In the genomic region with DNA sequence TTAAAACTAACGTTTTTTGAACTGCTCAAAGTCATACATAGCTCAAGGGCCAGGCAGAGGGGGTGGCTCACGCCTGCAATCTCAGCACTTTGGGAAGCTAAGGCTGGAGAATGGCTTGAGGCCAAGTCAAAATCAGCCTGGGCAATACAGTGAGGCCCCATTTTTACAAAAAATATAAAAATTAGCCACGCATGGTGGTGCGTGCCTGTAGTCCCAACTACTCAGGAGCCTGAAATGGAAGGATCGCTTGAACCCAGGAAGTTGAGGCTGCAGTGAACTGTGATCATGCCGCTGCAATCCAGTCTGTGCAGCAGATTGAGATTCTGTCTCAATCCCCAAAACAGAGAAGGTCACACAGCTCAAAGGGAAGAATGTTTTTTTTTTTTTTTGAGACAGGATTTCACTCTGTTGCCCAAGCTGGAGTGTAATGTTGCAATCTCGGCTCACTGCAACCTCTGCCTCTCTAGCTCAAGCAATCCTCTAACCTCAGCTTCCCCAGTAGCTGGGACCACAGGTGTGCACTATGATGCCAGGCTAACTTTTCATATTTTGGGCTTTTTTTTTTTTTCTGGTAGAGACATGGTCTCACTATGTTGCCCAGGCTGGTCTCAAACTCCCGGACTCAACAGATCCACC, we compare ENCODE assay signal across 14 cellular contexts. TPM values are rescaled to one million over a fixed set of nuclear protein-coding genes. Genes with fewer than 3 reads are reported as not detected.
DNase-seq lines count a peak whose midpoint lies in the region; ATAC-seq, FAIRE-seq and TF ChIP-seq lines count a peak whose summit lies in the region.
"Had no signal": no experiment of that assay in that cellular context is flagged by ENCODE, and none has a peak within 500 bp of the region (broad histone marks: within the 10 kb centered on the region; RNA-seq: fewer than 3 reads in every experiment).

No MANE protein-coding gene starts in this region.

- H3K9me3 ChIP-seq in A549 (no peaks in the 10 kb centered on the region), IMR-90 (ENCODE audit: control insufficient read depth, insufficient read depth, low read length) (no peaks in the 10 kb centered on the region), lung (ENCODE audit: control insufficient read depth in 2 of 2, insufficient read depth in 1 of 2, low read length in 1 of 2) (no peaks in the 10 kb centered on the region)
- H3K9me3 ChIP-seq: BE2C, ovary, tibial artery had no signal

- DNase-seq in A549 (ENCODE audit: low read depth in 1 of 2, low spot score in 1 of 2) (no peak), IMR-90 (no peak), amniotic epithelial cell (ENCODE audit: low read depth) (peak; percentile 73), lung (ENCODE audit: low spot score) (peak; percentile 62), epidermal melanocyte (ENCODE audit: insufficient read length, low spot score) (no peak)
- no peak for DNase-seq in stimulated activated naive CD4-positive, alpha-beta T cell treated with Interleukin-2 at 50 U/mL for 16 hours (lab: John Stamatoyannopoulos, UW)
- DNase-seq: activated B cell treated with CpG ODN at 0.5 μM for 24 hours; activated naive CD8-positive, alpha-beta T cell treated with anti-CD3 and anti-CD28 coated beads, Interleukin-2, amount 10 ng/mL, durations not matched to agents 7 days and 5 days; BE2C; NCI-H1694 treated with DMSO at 0.1 percent for 48 hours; ovary had no signal

- WGBS in A549 (ENCODE audit: missing lambda C conversion rate), result 86% methylated on average over 8 of the region's 8 CpGs
- WGBS in IMR-90 (ENCODE audit: extremely low coverage in 2 of 2, insufficient read length in 1 of 2), 2 experiments, result 100% methylated on average over 1 of the region's 8 CpGs; no CpG with 5 or more reads in 1 of the 2 experiments
- 38 to 63% methylated on average over 8 of the region's 8 CpGs for whole genome bisulfite sequencing in lung, 2 donors

- ATAC-seq in A549 (no peak), IMR-90 (ENCODE audit: low read depth) (no peak), lung (ENCODE audit: insufficient read depth, low FRiP score) (no peak), HG03025 (IDR thresholded peaks at IDR 0.05; ENCODE audit: low FRiP score, unreplicated experiment) (no peak), GM19467 (IDR thresholded peaks at IDR 0.05; ENCODE audit: unreplicated experiment) (no peak)

- no peak for FAIRE-seq in A549 (lab: Jason Lieb, UNC)

- no peak overlapping the region for H3K18ac ChIP-seq in IMR-90 (ENCODE audit: low read depth, low read length)

- H3K56ac ChIP-seq in IMR-90 (ENCODE audit: extremely low read depth, insufficient read depth, low read length), result no peak overlapping the region

- no peak overlapping the region for H3K4ac ChIP-seq in IMR-90 (ENCODE audit: low read depth, low read length)

- H3K4me1 ChIP-seq in A549 (peaks cover 8% of the 10 kb centered on the region), IMR-90 (ENCODE audit: control insufficient read depth, insufficient read depth, low read length) (peaks cover 9% of the 10 kb centered on the region), lung (ENCODE audit: control insufficient read depth in 2 of 2, insufficient read depth in 2 of 2, low read length in 2 of 2) (peaks cover 2 to 6% of the 10 kb centered on the region in 2 donors)
- H3K4me1 ChIP-seq: BE2C had no signal

- TF ChIP-seq CTCF in A549 (IDR thresholded peaks at IDR 0.05) (no peak), IMR-90 (conservative IDR thresholded peaks at IDR 0.05; ENCODE audit: low read depth, low read length) (no peak), lung (IDR thresholded peaks at IDR 0.05; ENCODE audit: control extremely low read depth, extremely low read depth) (no peak)

- peaks cover 21 to 52% of the 10 kb centered on the region in 2 experiments for H3K79me1 ChIP-seq in IMR-90 (ENCODE audit: low read depth in 1 of 2, low read length in 2 of 2)

- no peak for TF ChIP-seq EP300 in A549 (IDR thresholded peaks at IDR 0.05)

- CTCF ChIA-PET in A549 (lab: Yijun Ruan, JAX), result interaction anchor here (0.6 to 14.6 kb wide), 8 partner anchors 10 to 359 kb away, joined by 3 to 118 read pairs (median 4); no protein-coding TSS in a partner anchor
- CTCF ChIA-PET in IMR-90 (lab: Yijun Ruan, JAX), result interaction anchor here (0.7 to 1.1 kb wide), 3 partner anchors 15 to 138 kb away, joined by 3 to 8 read pairs (median 3); no protein-coding TSS in a partner anchor

- no peak overlapping the region for H3K4me2 ChIP-seq in A549
- H3K4me2 ChIP-seq in IMR-90 (ENCODE audit: low read depth, low read length), result no peak overlapping the region

- BruUV-seq in IMR-90 (replicated peaks; lab: Mats Ljungman, UMichigan), result no TSS peak

- H2AK5ac ChIP-seq in IMR-90 (ENCODE audit: low read depth, low read length), result no peak overlapping the region

- no peak overlapping the region for H4K91ac ChIP-seq in IMR-90 (ENCODE audit: insufficient read depth, low read depth, low read length)

- TF ChIP-seq POLR2A in A549 (IDR thresholded peaks at IDR 0.05; ENCODE audit: low read length) (no peak), IMR-90 (IDR thresholded peaks at IDR 0.05; ENCODE audit: low read depth, low read length) (no peak)

- H2AK9ac ChIP-seq in IMR-90 (replicated peaks; ENCODE audit: low read depth, low read length, poor library complexity), result no peak overlapping the region

- no peak overlapping the region for H3K4me3 ChIP-seq in A549
- no peak overlapping the region for H3K4me3 ChIP-seq in IMR-90 (ENCODE audit: insufficient read depth, low read depth, low read length)
- no peak overlapping the region for H3K4me3 ChIP-seq in lung
- H3K4me3 ChIP-seq: ovary, tibial artery had no signal

- no peaks in the 10 kb centered on the region for H4K20me1 ChIP-seq in IMR-90 (ENCODE audit: insufficient read depth, low read length)

- H3K23ac ChIP-seq in IMR-90 (ENCODE audit: low read depth, low read length), result no peak overlapping the region

- H4K8ac ChIP-seq in IMR-90 (ENCODE audit: low read depth in 2 of 2, low read length in 2 of 2), result no peak overlapping the region; a peak in 1 of 4 replicates

- peaks cover 4% of the 10 kb centered on the region for H3K9me1 ChIP-seq in IMR-90 (ENCODE audit: insufficient read depth, low read length)

- in situ Hi-C loops in IMR-90 (cut with MboI; ENCODE audit: low sequenced_read_pairs), result no loop called here

- TF ChIP-seq RAD21 in A549 (conservative IDR thresholded peaks at IDR 0.05 in 1 of 2, IDR thresholded peaks at IDR 0.05 in 1 of 2) (no peak), IMR-90 (IDR thresholded peaks at IDR 0.05; ENCODE audit: low read length) (no peak)

- H2BK20ac ChIP-seq in IMR-90 (ENCODE audit: low read depth, low read length), result no peak overlapping the region

- H2BK120ac ChIP-seq in IMR-90 (ENCODE audit: low read depth, low read length), result no peak overlapping the region

- H3K36me3 ChIP-seq in IMR-90 (ENCODE audit: control insufficient read depth, insufficient read depth, low read length) (peaks cover 7% of the 10 kb centered on the region), lung (ENCODE audit: control insufficient read depth in 2 of 2, insufficient read depth in 2 of 2, low read length in 2 of 2) (peaks cover 3 to 6% of the 10 kb centered on the region in 2 donors)
- H3K36me3 ChIP-seq: ovary had no signal

- no peaks in the 10 kb centered on the region for H3K27me3 ChIP-seq in IMR-90 (ENCODE audit: control insufficient read depth, insufficient read depth, low read length)
- H3K27me3 ChIP-seq in lung (ENCODE audit: control insufficient read depth, insufficient read depth), result no peaks in the 10 kb centered on the region
- H3K27me3 ChIP-seq: BE2C, ovary, tibial artery had no signal

- no peak overlapping the region for H3K14ac ChIP-seq in IMR-90 (replicated peaks; ENCODE audit: low read depth, low read length)

- intact Hi-C loops in IMR-90 (cut with micrococcal nuclease), result loop anchor here (5.0 kb wide), 1 partner anchor 79 kb away; a partner anchor contains a TSS

- H3K9ac ChIP-seq in IMR-90 (ENCODE audit: low read depth, low read length), result no peak overlapping the region

- H2BK15ac ChIP-seq in IMR-90 (ENCODE audit: low read depth, low read length), result no peak overlapping the region

- POLR2A ChIA-PET in A549 (lab: Yijun Ruan, JAX) (interaction anchor here (0.6 to 0.7 kb wide), 3 partner anchors 37 to 406 kb away, joined by 3 to 7 read pairs (median 3); no protein-coding TSS in a partner anchor), IMR-90 (lab: Charles Lee; ENCODE audit: unreplicated experiment) (no interaction called here)

- no peak overlapping the region for H2AFZ ChIP-seq in IMR-90 (replicated peaks; ENCODE audit: low read length, poor library complexity)

- dilution Hi-C loops in IMR-90 (cut with HindIII; ENCODE audit: low sequenced_read_pairs, unreplicated experiment), result no loop called here

- no peak overlapping the region for H2BK5ac ChIP-seq in IMR-90 (ENCODE audit: low read depth, low read length, poor library complexity, severe bottlenecking)

- H3K27ac ChIP-seq in A549 (no peak overlapping the region), IMR-90 (ENCODE audit: insufficient read depth, low read length) (no peak overlapping the region), lung (ENCODE audit: low read depth in 1 of 2, low read length in 1 of 2) (peak overlapping the region in 1 of 2 donors; percentile 77)
- H3K27ac ChIP-seq: ovary had no signal

- no peak overlapping the region for H4K5ac ChIP-seq in IMR-90 (ENCODE audit: low read depth, low read length)

RNA-seq across cellular contexts. Expression of a gene that starts 2.9 kb away (rescaled TPM):
- polyA plus RNA-seq in A549 (2011; rRNA removed) (68.0 and 71.7 TPM in 2 replicates), A549 (2017; fragmentation: RNase III; extraction: RNeasy Plus Mini Kit Qiagen cat#74134 plus additional on column Dnase treatment) (64.2 to 66.5 TPM (median 65.8 TPM) in 3 replicates), IMR-90 (2012; rRNA removed) (43.4 and 44.7 TPM in 2 replicates), lung (10 to 100 TPM; 27.7 to 58.1 TPM)
- 60.6 and 65.8 TPM in 2 replicates for polyA plus RNA-seq in A549 (2012; cell fraction: cytosol; rRNA removed)
- 97.1 and 107 TPM in 2 replicates for polyA plus RNA-seq in A549 (2012; cell fraction: nucleus; rRNA removed)
- polyA minus RNA-seq in A549 (2011; rRNA and poly(A)+ RNA removed), result 71.4 and 82.2 TPM in 2 replicates
- total RNA-seq in IMR-90 (2012; rRNA removed) (375 and 830 TPM in 2 replicates), lung (100 to 1,000 TPM in 1 of 2 donors, 10 to 100 TPM in 1; 85.3 to 104 TPM)
- polyA plus RNA-seq in IMR-90 (2012; cell fraction: cytosol; rRNA removed), result 35.2 and 53.2 TPM in 2 replicates
- polyA plus RNA-seq in IMR-90 (2012; cell fraction: nucleus; rRNA removed; ENCODE audit: low replicate concordance), result 61.2 and 73.0 TPM in 2 replicates

RNA-seq across cellular contexts. Expression of a gene that starts 13.2 kb away (rescaled TPM):
- polyA plus RNA-seq in A549 (2011; rRNA removed) (214 and 299 TPM in 2 replicates), A549 (2017; fragmentation: RNase III; extraction: RNeasy Plus Mini Kit Qiagen cat#74134 plus additional on column Dnase treatment) (185 to 224 TPM (median 188 TPM) in 3 replicates), IMR-90 (2012; rRNA removed) (136 and 152 TPM in 2 replicates), lung (10 to 100 TPM; 19.2 to 56.5 TPM)
- polyA plus RNA-seq in A549 (2012; cell fraction: cytosol; rRNA removed), result 236 and 242 TPM in 2 replicates
- polyA plus RNA-seq in A549 (2012; cell fraction: nucleus; rRNA removed), result 236 and 351 TPM in 2 replicates
- 261 and 305 TPM in 2 replicates for polyA minus RNA-seq in A549 (2011; rRNA and poly(A)+ RNA removed)
- total RNA-seq in IMR-90 (2012; rRNA removed) (92.2 and 99.3 TPM in 2 replicates), lung (10 to 100 TPM; 45.6 to 54.7 TPM)
- 94.8 and 121 TPM in 2 replicates for polyA plus RNA-seq in IMR-90 (2012; cell fraction: cytosol; rRNA removed)
- 94.0 and 146 TPM in 2 replicates for polyA plus RNA-seq in IMR-90 (2012; cell fraction: nucleus; rRNA removed; ENCODE audit: low replicate concordance)

RNA-seq across cellular contexts. Expression of a gene that starts 33.0 kb away (rescaled TPM):
- polyA plus RNA-seq in A549 (2011; rRNA removed), result 0.29 and 0.31 TPM in 2 replicates
- 0.21 and 0.30 TPM in 2 replicates for polyA plus RNA-seq in A549 (2012; cell fraction: cytosol; rRNA removed)
- 0.96 and 1.3 TPM in 2 replicates for polyA plus RNA-seq in A549 (2012; cell fraction: nucleus; rRNA removed)
- 0.23 to 0.46 TPM (median 0.29 TPM) in 3 replicates for polyA plus RNA-seq in A549 (2017; fragmentation: RNase III; extraction: RNeasy Plus Mini Kit Qiagen cat#74134 plus additional on column Dnase treatment)
- 0.39 TPM in 1 of 2 replicates, not detected in the other for polyA minus RNA-seq in A549 (2011; rRNA and poly(A)+ RNA removed)
- under 0.01 TPM in 2 replicates for total RNA-seq in IMR-90 (2012; rRNA removed)
- 0.07 TPM in 1 of 2 replicates, not detected in the other for polyA plus RNA-seq in IMR-90 (2012; rRNA removed)
- 0.04 TPM in 1 of 2 replicates, not detected in the other for polyA plus RNA-seq in IMR-90 (2012; cell fraction: cytosol; rRNA removed)
- 0.52 and 0.69 TPM in 2 replicates for polyA plus RNA-seq in IMR-90 (2012; cell fraction: nucleus; rRNA removed; ENCODE audit: low replicate concordance)
- total RNA-seq in lung, result under 1 TPM in 1 of 2 donors, not detected in 1; 0.92 TPM
- under 1 TPM; 0.88 to 0.98 TPM for polyA plus RNA-seq in lung

RNA-seq across cellular contexts. Expression of a gene that starts 40.9 kb away (rescaled TPM):
- polyA plus RNA-seq in A549 (2011; rRNA removed) (69.3 and 76.0 TPM in 2 replicates), A549 (2017; fragmentation: RNase III; extraction: RNeasy Plus Mini Kit Qiagen cat#74134 plus additional on column Dnase treatment) (35.9 to 42.6 TPM (median 37.3 TPM) in 3 replicates), IMR-90 (2012; rRNA removed) (13.5 and 16.9 TPM in 2 replicates), lung (10 to 100 TPM; 28.3 to 45.5 TPM)
- polyA plus RNA-seq in A549 (2012; cell fraction: cytosol; rRNA removed), result 32.4 and 37.5 TPM in 2 replicates
- polyA plus RNA-seq in A549 (2012; cell fraction: nucleus; rRNA removed), result 33.2 and 48.7 TPM in 2 replicates
- 33.1 and 40.3 TPM in 2 replicates for polyA minus RNA-seq in A549 (2011; rRNA and poly(A)+ RNA removed)
- total RNA-seq in IMR-90 (2012; rRNA removed) (19.2 and 24.2 TPM in 2 replicates), lung (10 to 100 TPM; 47.2 to 49.0 TPM)
- 6.4 and 11.7 TPM in 2 replicates for polyA plus RNA-seq in IMR-90 (2012; cell fraction: cytosol; rRNA removed)
- polyA plus RNA-seq in IMR-90 (2012; cell fraction: nucleus; rRNA removed; ENCODE audit: low replicate concordance), result 11.4 and 23.7 TPM in 2 replicates

RNA-seq across cellular contexts. Expression of a gene that starts 44.5 kb away (rescaled TPM):
- polyA plus RNA-seq in A549 (2011; rRNA removed), result 74.3 and 99.6 TPM in 2 replicates
- polyA plus RNA-seq in A549 (2012; cell fraction: cytosol; rRNA removed), result 56.1 and 79.2 TPM in 2 replicates
- polyA plus RNA-seq in A549 (2012; cell fraction: nucleus; rRNA removed), result 93.7 and 133 TPM in 2 replicates
- polyA plus RNA-seq in A549 (2017; fragmentation: RNase III; extraction: RNeasy Plus Mini Kit Qiagen cat#74134 plus additional on column Dnase treatment), result 45.5 to 62.9 TPM (median 57.2 TPM) in 3 replicates
- polyA minus RNA-seq in A549 (2011; rRNA and poly(A)+ RNA removed), result 129 and 185 TPM in 2 replicates
- total RNA-seq in IMR-90 (2012; rRNA removed), result 19.4 and 25.1 TPM in 2 replicates
- 118 and 121 TPM in 2 replicates for polyA plus RNA-seq in IMR-90 (2012; rRNA removed)
- 86.3 and 158 TPM in 2 replicates for polyA plus RNA-seq in IMR-90 (2012; cell fraction: cytosol; rRNA removed)
- 38.3 and 104 TPM in 2 replicates for polyA plus RNA-seq in IMR-90 (2012; cell fraction: nucleus; rRNA removed; ENCODE audit: low replicate concordance)
- total RNA-seq in lung, result 100 to 1,000 TPM in 1 of 2 donors, 10 to 100 TPM in 1; 55.2 to 148 TPM
- 100 to 1,000 TPM in 1 of 2 donors, 10 to 100 TPM in 1; 25.7 to 133 TPM for polyA plus RNA-seq in lung

Comparison
In these comparisons a context has a peak if more than half of its experiments do, and no peak if none do; other contexts are left out.
1. DNase-seq: peak in amniotic epithelial cell (single experiment) and lung (single experiment); none in A549 (0 of 2), IMR-90 (single experiment), stimulated activated naive CD4-positive, alpha-beta T cell treated with Interleukin-2 at 50 U/mL for 16 hours (single experiment) and epidermal melanocyte (single experiment).